Comparison of ENCODE assay signal across 39 cellular contexts in genomic region chr18:30698571-30698970, GRCh38.
"Had no signal": no experiment of that assay in that cellular context is flagged by ENCODE, and none has a peak within 500 bp of the region (broad histone marks: within the 10 kb centered on the region; RNA-seq: fewer than 3 reads in every experiment).

No MANE protein-coding gene starts in this region.

- H3K36me3 ChIP-seq: adrenal gland, ascending aorta, brain microvascular endothelial cell, breast epithelium, cardiac muscle cell had no signal

- FAIRE-seq: astrocyte, bronchial epithelial cell had no signal

- H3K4me3 ChIP-seq: adrenal gland, ascending aorta, body of pancreas, breast epithelium, cardiac muscle cell had no signal

- H3K4me1 Mint-ChIP-seq: activated naive CD4-positive, alpha-beta T cell treated with anti-CD3 and anti-CD28 coated beads, Interleukin-2, amount 10 ng/mL, durations not matched to agents 7 days and 5 days; activated naive CD4-positive, alpha-beta T cell treated with anti-CD3 and anti-CD28 coated beads, Interleukin-2, amount 50 U/mL, for 24 hours; activated naive CD8-positive, alpha-beta T cell treated with anti-CD3 and anti-CD28 coated beads for 36 hours; activated naive CD8-positive, alpha-beta T cell treated with anti-CD3 and anti-CD28 coated beads, Interleukin-2, amount 10 ng/mL, durations not matched to agents 7 days and 5 days; activated naive CD8-positive, alpha-beta T cell treated with anti-CD3 and anti-CD28 coated beads, Interleukin-2, amount 50 U/mL, for 24 hours; activated T-helper 17 cell treated with anti-CD3 and anti-CD28 coated beads, Interleukin-2, amount 50 U/mL, for 72 hours; brain; central memory CD8-positive, alpha-beta T cell had no signal

- H3K36me3 Mint-ChIP-seq: activated naive CD4-positive, alpha-beta T cell treated with anti-CD3 and anti-CD28 coated beads, Interleukin-2, amount 10 ng/mL, durations not matched to agents 7 days and 5 days; activated naive CD4-positive, alpha-beta T cell treated with anti-CD3 and anti-CD28 coated beads, Interleukin-2, amount 50 U/mL, for 24 hours; activated naive CD4-positive, alpha-beta T cell treated with anti-CD3 and anti-CD28 coated beads, Interleukin-2, amount 50 U/mL, for 72 hours; activated naive CD8-positive, alpha-beta T cell; activated naive CD8-positive, alpha-beta T cell treated with anti-CD3 and anti-CD28 coated beads for 36 hours; activated naive CD8-positive, alpha-beta T cell treated with anti-CD3 and anti-CD28 coated beads, Interleukin-2, amount 10 ng/mL, durations not matched to agents 7 days and 5 days; brain had no signal

- H3K27ac ChIP-seq: adrenal gland, ascending aorta, body of pancreas, brain microvascular endothelial cell, breast epithelium, cardiac muscle cell had no signal

- H3K4me3 Mint-ChIP-seq: activated naive CD4-positive, alpha-beta T cell treated with anti-CD3 and anti-CD28 coated beads for 36 hours; activated naive CD4-positive, alpha-beta T cell treated with anti-CD3 and anti-CD28 coated beads, Interleukin-2, amount 10 ng/mL, durations not matched to agents 7 days and 5 days; activated naive CD4-positive, alpha-beta T cell treated with anti-CD3 and anti-CD28 coated beads, Interleukin-2, amount 50 U/mL, for 24 hours; activated naive CD8-positive, alpha-beta T cell; activated naive CD8-positive, alpha-beta T cell treated with anti-CD3 and anti-CD28 coated beads for 36 hours; activated naive CD8-positive, alpha-beta T cell treated with anti-CD3 and anti-CD28 coated beads, Interleukin-2, amount 10 ng/mL, durations not matched to agents 7 days and 5 days; activated naive CD8-positive, alpha-beta T cell treated with anti-CD3 and anti-CD28 coated beads, Interleukin-2, amount 50 U/mL, for 24 hours; activated T-cell treated with anti-CD3 and anti-CD28 coated beads, Interleukin-2, amount 50 U/mL, for 24 hours; activated T-cell treated with anti-CD3 and anti-CD28 coated beads, Interleukin-2, amount 50 U/mL, for 4 hours; activated T-cell treated with anti-CD3 and anti-CD28 coated beads, Interleukin-2, amount 50 U/mL, for 72 hours; activated T-helper 1 cell treated with anti-CD3 and anti-CD28 coated beads, Interleukin-12 subunit alpha, Interleukin-12 subunit beta, Interleukin-2, Interleukin-4 antibody, amounts not matched to agents 30 ng/mL and 10 ng/mL and 1 ng/mL, durations not matched to agents 14 hours and 24 hours and 36 hours; activated T-helper 17 cell treated with anti-CD3 and anti-CD28 coated beads, Interleukin-2, amount 50 U/mL, for 72 hours; brain; central memory CD8-positive, alpha-beta T cell had no signal

- H3K27me3 ChIP-seq: adrenal gland, ascending aorta, body of pancreas, brain microvascular endothelial cell, breast epithelium, cardiac muscle cell had no signal

- H3K27me3 Mint-ChIP-seq: activated naive CD4-positive, alpha-beta T cell treated with anti-CD3 and anti-CD28 coated beads, Interleukin-2, amount 10 ng/mL, durations not matched to agents 7 days and 5 days; activated naive CD4-positive, alpha-beta T cell treated with anti-CD3 and anti-CD28 coated beads, Interleukin-2, amount 50 U/mL, for 24 hours; activated naive CD8-positive, alpha-beta T cell; activated naive CD8-positive, alpha-beta T cell treated with anti-CD3 and anti-CD28 coated beads for 36 hours; activated naive CD8-positive, alpha-beta T cell treated with anti-CD3 and anti-CD28 coated beads, Interleukin-2, amount 10 ng/mL, durations not matched to agents 7 days and 5 days; activated naive CD8-positive, alpha-beta T cell treated with anti-CD3 and anti-CD28 coated beads, Interleukin-2, amount 50 U/mL, for 24 hours; activated T-cell treated with anti-CD3 and anti-CD28 coated beads, Interleukin-2, amount 50 U/mL, for 24 hours; activated T-helper 17 cell treated with anti-CD3 and anti-CD28 coated beads, Interleukin-2, amount 50 U/mL, for 72 hours; brain; central memory CD8-positive, alpha-beta T cell had no signal

- H3K9me3 ChIP-seq: adrenal gland, ascending aorta, body of pancreas, breast epithelium had no signal

- ATAC-seq: activated naive CD4-positive, alpha-beta T cell treated with anti-CD3 and anti-CD28 coated beads, Interleukin-2, amount 50 U/mL, for 72 hours; activated naive CD8-positive, alpha-beta T cell treated with anti-CD3 and anti-CD28 coated beads, Interleukin-2, amount 50 U/mL, for 24 hours; activated T-cell treated with anti-CD3 and anti-CD28 coated beads, Interleukin-2, amount 50 U/mL, for 4 hours; activated T-cell treated with anti-CD3 and anti-CD28 coated beads, Interleukin-2, amount 50 U/mL, for 72 hours; activated T-helper 17 cell treated with anti-CD3 and anti-CD28 coated beads, Interleukin-2, amount 50 U/mL, for 72 hours; body of pancreas had no signal

- H3K4me1 ChIP-seq: adrenal gland, ascending aorta, body of pancreas, breast epithelium had no signal

- H3K27ac Mint-ChIP-seq: activated naive CD4-positive, alpha-beta T cell treated with anti-CD3 and anti-CD28 coated beads for 36 hours; activated naive CD4-positive, alpha-beta T cell treated with anti-CD3 and anti-CD28 coated beads, Interleukin-2, amount 10 ng/mL, durations not matched to agents 7 days and 5 days; activated naive CD4-positive, alpha-beta T cell treated with anti-CD3 and anti-CD28 coated beads, Interleukin-2, amount 50 U/mL, for 24 hours; activated naive CD4-positive, alpha-beta T cell treated with anti-CD3 and anti-CD28 coated beads, Interleukin-2, amount 50 U/mL, for 72 hours; activated naive CD8-positive, alpha-beta T cell; activated naive CD8-positive, alpha-beta T cell treated with anti-CD3 and anti-CD28 coated beads for 36 hours; activated naive CD8-positive, alpha-beta T cell treated with anti-CD3 and anti-CD28 coated beads, Interleukin-2, amount 10 ng/mL, durations not matched to agents 7 days and 5 days; activated naive CD8-positive, alpha-beta T cell treated with anti-CD3 and anti-CD28 coated beads, Interleukin-2, amount 50 U/mL, for 24 hours; activated T-cell treated with anti-CD3 and anti-CD28 coated beads, Interleukin-2, amount 50 U/mL, for 24 hours; activated T-cell treated with anti-CD3 and anti-CD28 coated beads, Interleukin-2, amount 50 U/mL, for 72 hours; activated T-helper 1 cell treated with anti-CD3 and anti-CD28 coated beads, Interleukin-12 subunit alpha, Interleukin-12 subunit beta, Interleukin-2, Interleukin-4 antibody, amounts not matched to agents 30 ng/mL and 10 ng/mL and 1 ng/mL, durations not matched to agents 14 hours and 24 hours and 36 hours; activated T-helper 17 cell treated with anti-CD3 and anti-CD28 coated beads, Interleukin-2, amount 50 U/mL, for 72 hours; activated T-helper 2 cell treated with anti-CD3 and anti-CD28 coated beads, Interferon-gamma antibody, Interleukin-2, Interleukin-4, amounts not matched to agents 10 μg/mL and 5 μg/mL and 100 μg/mL, durations not matched to agents 14 hours and 24 hours and 36 hours; brain had no signal

- H3K9me3 Mint-ChIP-seq: activated T-helper 1 cell treated with anti-CD3 and anti-CD28 coated beads, Interleukin-12 subunit alpha, Interleukin-12 subunit beta, Interleukin-2, Interleukin-4 antibody, amounts not matched to agents 30 ng/mL and 10 ng/mL and 1 ng/mL, durations not matched to agents 14 hours and 24 hours and 36 hours; brain had no signal

- DNase-seq: activated effector memory CD4-positive, alpha-beta T cell treated with anti-CD3 and anti-CD28 coated beads, Interleukin-2, amount 50 U/mL, for 16 hours; activated effector memory CD4-positive, alpha-beta T cell treated with Interleukin-2 at 50 U/mL for 16 hours; activated gamma-delta T cell; activated gamma-delta T cell treated with Interleukin-2 at 50 U/mL for 16 hours; activated naive CD4-positive, alpha-beta T cell; activated naive CD4-positive, alpha-beta T cell treated with anti-CD3 and anti-CD28 coated beads for 36 hours; activated naive CD4-positive, alpha-beta T cell treated with anti-CD3 and anti-CD28 coated beads, Interleukin-2, amount 10 ng/mL, durations not matched to agents 7 days and 5 days; activated naive CD4-positive, alpha-beta T cell treated with anti-CD3 and anti-CD28 coated beads, Interleukin-2, amount 50 U/mL, for 16 hours; activated naive CD4-positive, alpha-beta T cell treated with Interleukin-2 at 50 U/mL for 16 hours; activated naive CD8-positive, alpha-beta T cell treated with anti-CD3 and anti-CD28 coated beads for 36 hours; activated naive CD8-positive, alpha-beta T cell treated with anti-CD3 and anti-CD28 coated beads, Interleukin-2, amount 10 ng/mL, durations not matched to agents 7 days and 5 days; activated naive CD8-positive, alpha-beta T cell treated with anti-CD3 and anti-CD28 coated beads, Interleukin-2, amount 50 U/mL, for 24 hours; activated T-cell treated with anti-CD3 and anti-CD28 coated beads, Interleukin-2, amount 50 U/mL, for 24 hours; activated T-cell treated with anti-CD3 and anti-CD28 coated beads, Interleukin-2, amount 50 U/mL, for 4 hours; activated T-cell treated with anti-CD3 and anti-CD28 coated beads, Interleukin-2, amount 50 U/mL, for 48 hours; activated T-cell treated with anti-CD3 and anti-CD28 coated beads, Interleukin-2, amount 50 U/mL, for 72 hours; adrenal gland; amniotic stem cell; amygdala; anterior cingulate cortex; aorta; body of pancreas; brain microvascular endothelial cell; caudate nucleus; central memory CD4-positive, alpha-beta T cell; cerebellar nuclear complex had no signal
